16 cellular contexts compared by ENCODE assay signal in the genomic region with DNA sequence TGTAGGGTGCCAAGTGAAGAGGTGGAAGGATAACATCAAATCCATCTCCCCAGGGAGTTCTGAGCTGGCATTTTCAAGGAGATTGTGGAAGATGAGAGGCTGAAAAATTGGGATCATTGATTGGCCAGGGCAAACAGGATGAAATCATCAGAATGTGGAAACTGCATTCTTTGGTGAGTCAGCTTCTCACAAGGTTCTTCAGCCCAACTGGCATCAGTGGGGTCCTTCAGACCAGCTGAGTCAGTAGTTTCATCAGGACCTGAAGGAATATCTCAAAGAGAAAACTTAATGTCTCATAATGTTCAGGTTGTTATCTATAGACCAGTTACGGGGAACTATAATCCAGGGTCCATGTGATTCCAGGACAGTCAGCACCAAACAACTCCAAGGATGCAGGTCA.
DNase-seq lines count a peak whose midpoint lies in the region; FAIRE-seq and TF ChIP-seq lines count a peak whose summit lies in the region.
"Had no signal": no experiment of that assay in that cellular context is flagged by ENCODE, and none has a peak within 500 bp of the region (broad histone marks: within the 10 kb centered on the region; RNA-seq: fewer than 3 reads in every experiment).

No MANE protein-coding gene starts in this region.

- H3K27ac ChIP-seq in ACC112 (ENCODE audit: low read depth, low read length) (0 out of 2 replicates have a peak overlapping the region, but pooled peaks have one; percentile 2), smooth muscle cell (ENCODE audit: low read depth) (no peak overlapping the region)

- H3K36me3 ChIP-seq in ACC112 (ENCODE audit: insufficient read depth, low read length) (no peaks in the 10 kb centered on the region), adipocyte (ENCODE audit: control insufficient read depth, insufficient read depth, low read length, severe bottlenecking) (no peaks in the 10 kb centered on the region), smooth muscle cell (ENCODE audit: low read depth) (no peaks in the 10 kb centered on the region)

- 38% methylated on average over 1 of the region's 1 CpG for WGBS in smooth muscle cell (ENCODE audit: low lambda C conversion rate)

- H3K9ac ChIP-seq in adipocyte (ENCODE audit: low read length) (no peak overlapping the region), smooth muscle cell (ENCODE audit: low read depth) (no peak overlapping the region)

- FAIRE-seq in H54 (lab: Jason Lieb, UNC), result peak; percentile 98

- H3F3A ChIP-seq in smooth muscle cell (ENCODE audit: low read depth), result no peaks in the 10 kb centered on the region

- TF ChIP-seq CTCF in foreskin fibroblast (IDR thresholded peaks at IDR 0.05; ENCODE audit: low read depth, low read length) (no peak), smooth muscle cell (IDR thresholded peaks at IDR 0.05; ENCODE audit: borderline replicate concordance, insufficient read depth, poor library complexity, severe bottlenecking) (no peak)

- no peak overlapping the region for H3K4me2 ChIP-seq in smooth muscle cell

- H3K4me3 ChIP-seq in ACC112 (ENCODE audit: low read depth, low read length) (no peak overlapping the region), adipocyte (ENCODE audit: low read length) (no peak overlapping the region), foreskin fibroblast (ENCODE audit: low read depth in 1 of 2, low read length in 2 of 2) (no peak overlapping the region), smooth muscle cell (no peak overlapping the region)
- H3K4me3 ChIP-seq: lung had no signal

- H3K27me3 ChIP-seq in ACC112 (ENCODE audit: insufficient read depth, low read length), result no peaks in the 10 kb centered on the region
- H3K27me3 ChIP-seq in adipocyte (replicated peaks; ENCODE audit: control insufficient read depth, insufficient read depth, low read length), result no peaks in the 10 kb centered on the region
- no peaks in the 10 kb centered on the region for H3K27me3 ChIP-seq in smooth muscle cell (ENCODE audit: low read depth)

- H3K4me1 ChIP-seq in ACC112 (ENCODE audit: control insufficient read depth, insufficient read depth, low read length, unreplicated experiment) (peaks cover 11% of the 10 kb centered on the region), adipocyte (ENCODE audit: control insufficient read depth, insufficient read depth, low read length) (peaks cover 4% of the 10 kb centered on the region), smooth muscle cell (ENCODE audit: low read depth) (no peaks in the 10 kb centered on the region)

- H3K79me2 ChIP-seq in ACC112 (ENCODE audit: control insufficient read depth, insufficient read depth, low read length, unreplicated experiment) (no peaks in the 10 kb centered on the region), smooth muscle cell (ENCODE audit: low read depth) (no peaks in the 10 kb centered on the region)

- TF ChIP-seq POLR2A in H54 (IDR thresholded peaks at IDR 0.05; ENCODE audit: low read depth, low read length), result no peak

- H4K20me1 ChIP-seq in smooth muscle cell (ENCODE audit: low read depth), result no peaks in the 10 kb centered on the region

- peak; percentile 8 for DNase-seq in H54 (ENCODE audit: insufficient read length, low spot score)
- DNase-seq in adipocyte (ENCODE audit: low read depth), result peak; percentile 28
- peak; percentile 88 to 92 for DNase-seq in foreskin fibroblast
- DNase-seq in iPS-NIHi11 (ENCODE audit: low spot score), result no peak
- no peak for DNase-seq in smooth muscle cell (lab: John Stamatoyannopoulos, UW; ENCODE audit: unreplicated experiment)
- DNase-seq in stimulated activated naive CD4-positive, alpha-beta T cell (lab: John Stamatoyannopoulos, UW), result no peak
- DNase-seq in globus pallidus (ENCODE audit: low spot score), result no peak
- DNase-seq: activated CD4-positive, alpha-beta T cell treated with anti-CD3 and anti-CD28 coated beads for 36 hours; activated CD8-positive, alpha-beta memory T cell treated with anti-CD3 and anti-CD28 coated beads, Interleukin-2, amount 50 U/mL, for 48 hours; activated naive CD4-positive, alpha-beta T cell treated with anti-CD3 and anti-CD28 coated beads, Interleukin-2, amount 50 U/mL, for 16 hours; NCI-H1930; NCI-H774; stimulated activated naive CD8-positive, alpha-beta T cell treated with anti-CD3 and anti-CD28 coated beads, Interleukin-15, amount 100 ng/mL, for 72 hours; T-helper 2 cell had no signal

- no peak overlapping the region for H2AFZ ChIP-seq in ACC112 (ENCODE audit: low read length, unreplicated experiment)
- H2AFZ ChIP-seq in smooth muscle cell (ENCODE audit: low read depth), result no peak overlapping the region

- H3K9me3 ChIP-seq in adipocyte (ENCODE audit: control insufficient read depth, low read length) (peaks cover 9% of the 10 kb centered on the region), smooth muscle cell (replicated peaks; ENCODE audit: low read depth) (no peaks in the 10 kb centered on the region)

Comparison
In these comparisons a context has a peak if more than half of its experiments do, and no peak if none do; other contexts are left out.
1. DNase-seq: peak in H54 (single experiment), adipocyte (single experiment) and foreskin fibroblast (2 of 2); none in iPS-NIHi11 (single experiment), smooth muscle cell (single experiment), stimulated activated naive CD4-positive, alpha-beta T cell (0 of 6) and globus pallidus (single experiment).